In the genomic region with DNA sequence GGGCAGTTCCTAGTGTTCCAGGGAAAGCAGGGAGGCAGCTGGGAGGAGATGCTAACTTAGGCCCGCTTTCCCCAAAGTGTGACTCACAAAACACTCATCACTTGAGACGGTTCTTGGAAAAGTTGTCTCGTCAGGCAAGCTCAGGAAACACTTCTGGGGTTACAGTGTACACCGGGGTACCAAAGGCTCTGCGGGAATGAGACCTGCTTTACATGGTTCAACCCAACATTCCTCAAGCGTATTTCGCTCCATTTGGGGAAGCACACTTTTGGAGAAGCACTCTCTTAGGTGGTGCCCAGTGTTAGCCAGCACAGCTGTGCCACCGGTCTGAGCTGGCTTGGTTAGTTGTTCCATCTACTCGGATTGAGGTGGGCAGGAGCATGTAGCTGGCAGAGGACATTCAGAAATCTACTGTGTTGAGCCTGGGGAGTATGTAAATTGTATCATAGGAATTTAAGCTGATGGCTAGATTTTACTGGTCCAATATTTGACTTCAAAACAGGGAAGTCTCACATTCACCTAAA, we compare ENCODE assay signal across 9 cellular contexts. TPM values are rescaled to one million over a fixed set of nuclear protein-coding genes. Genes with fewer than 3 reads are reported as not detected.
DNase-seq lines count a peak whose midpoint lies in the region; ATAC-seq, FAIRE-seq and TF ChIP-seq lines count a peak whose summit lies in the region.
"Had no signal": no experiment of that assay in that cellular context is flagged by ENCODE, and none has a peak within 500 bp of the region (broad histone marks: within the 10 kb centered on the region; RNA-seq: fewer than 3 reads in every experiment).

No MANE protein-coding gene starts in this region.

- TF ChIP-seq RAD21 in K562 (CRISPR knock-in tag; conservative IDR thresholded peaks at IDR 0.05 in 1 of 2, IDR thresholded peaks at IDR 0.05 in 1 of 2), result no peak

- DNase-seq in HS-27A (ENCODE audit: low read depth) (peak; percentile 58), K562 (ENCODE audit: extremely low read depth in 1 of 4, low spot score in 3 of 4) (no peak), kidney tubule cell (ENCODE audit: low spot score) (peak; percentile 67), tibial artery (peak; percentile 9 to 63), Kasumi-1 (lab: John Stamatoyannopoulos, UW) (no peak), DMS79 (lab: John Stamatoyannopoulos, UW) (no peak), KG1 (lab: John Stamatoyannopoulos, UW) (no peak)
- DNase-seq: NCI-H446 treated with DMSO at 0.1 percent for 48 hours had no signal

- intact Hi-C loops in K562 (cut with micrococcal nuclease), result no loop called here
- intact Hi-C loops in tibial artery (cut with DNase I; ENCODE audit: low total_unique reads), result no loop called here

- BruUV-seq in K562 (replicated peaks; lab: Mats Ljungman, UMichigan), result no TSS peak

- TF ChIP-seq CTCF in K562 (IDR thresholded peaks at IDR 0.05 in 2 of 3, conservative IDR thresholded peaks at IDR 0.05 in 1 of 3; ENCODE audit: insufficient read depth in 2 of 3, low read depth in 1 of 3, low read length in 3 of 3), result no peak
- TF ChIP-seq CTCF in tibial artery (IDR thresholded peaks at IDR 0.05), result no peak

- POLR2A ChIA-PET in K562 (lab: Yijun Ruan, JAX), result interaction anchor here (2.1 kb wide), 1 partner anchor 13 kb away, joined by 7 read pairs; no protein-coding TSS in a partner anchor

- CTCF ChIA-PET in K562 (lab: Yijun Ruan, JAX; ENCODE audit: low intra/inter-chr PET ratio), result no interaction called here

- H3K27me3 ChIP-seq in K562 (ENCODE audit: control insufficient read depth in 2 of 2, insufficient read depth in 2 of 2, low read length in 2 of 2) (no peaks in the 10 kb centered on the region), tibial artery (no peaks in the 10 kb centered on the region)

- H3K4me1 ChIP-seq in K562 (replicated peaks in 1 of 2; ENCODE audit: control insufficient read depth in 2 of 2, insufficient read depth in 2 of 2, low read length in 2 of 2) (peaks cover 0 to 5% of the 10 kb centered on the region in 2 experiments; a peak in 4 of 5 replicates), tibial artery (peaks cover 0 to 69% (median 34%) of the 10 kb centered on the region in 4 donors)

- H3K9ac ChIP-seq in K562 (ENCODE audit: insufficient read depth in 1 of 2, low read depth in 2 of 2, low read length in 2 of 2), result no peak overlapping the region

- WGBS in K562 (ENCODE audit: insufficient coverage, low coverage, missing lambda C conversion rate), result 72% methylated on average over 9 of the region's 9 CpGs

- no peak for ATAC-seq in K562

- H3K4me2 ChIP-seq in K562 (ENCODE audit: insufficient read depth, low read length), result no peak overlapping the region

- no peak for TF ChIP-seq EP300 in K562 (IDR thresholded peaks at IDR 0.05; ENCODE audit: low read length)

- H3K9me1 ChIP-seq in K562 (ENCODE audit: control insufficient read depth, insufficient read depth, low read length), result peaks cover 4% of the 10 kb centered on the region

- no peak overlapping the region for H2AFZ ChIP-seq in K562 (ENCODE audit: low read depth, low read length)

- TF ChIP-seq POLR2A in K562 (conservative IDR thresholded peaks at IDR 0.05), result no peak

- H3K79me2 ChIP-seq in K562 (ENCODE audit: control insufficient read depth, insufficient read depth, low read length), result peaks cover 5% of the 10 kb centered on the region; the same call in 2 of the 3 replicates

- peaks cover 16% of the 10 kb centered on the region; the same call in 1 of the 2 replicates for H4K20me1 ChIP-seq in K562 (replicated peaks; ENCODE audit: control insufficient read depth, insufficient read depth, low read length)

- H3K27ac ChIP-seq in K562 (ENCODE audit: extremely low read depth, low read depth, low read length), result no peak overlapping the region
- peak overlapping the region in 1 of 2 donors; percentile 29 for H3K27ac ChIP-seq in tibial artery

- FAIRE-seq in K562 (lab: Jason Lieb, UNC), result no peak

- H3K36me3 ChIP-seq in K562 (ENCODE audit: control insufficient read depth, insufficient read depth, low read length) (peaks cover 60% of the 10 kb centered on the region; the same call in 2 of the 3 replicates), tibial artery (peaks cover 46 to 75% (median 60%) of the 10 kb centered on the region in 3 donors)

- no peaks in the 10 kb centered on the region for H3K9me3 ChIP-seq in K562 (replicated peaks; ENCODE audit: control insufficient read depth, insufficient read depth, low read depth, low read length)
- H3K9me3 ChIP-seq in tibial artery, result no peaks in the 10 kb centered on the region
- H3K9me3 ChIP-seq: mucosa of descending colon had no signal

- in situ Hi-C loops in K562 (cut with MboI), result no loop called here

- H3K4me3 ChIP-seq in K562 (no peak overlapping the region), tibial artery (no peak overlapping the region)
- H3K4me3 ChIP-seq: mucosa of descending colon had no signal

TF ChIP-seq in K562, 482 proteins besides CTCF, POLR2A, EP300 and RAD21:
- TF ChIP-seq ZNF12 (CRISPR knock-in tag; IDR thresholded peaks at IDR 0.05) (no peak), FOSL1 (tag; conservative IDR thresholded peaks at IDR 0.05) (peak; percentile 79), RBM15 (IDR thresholded peaks at IDR 0.05; ENCODE audit: insufficient read depth, low read length) (no peak)
TF ChIP-seq in K562: peak in this region for 1.

RNA-seq across cellular contexts. Expression of a gene that starts 34.8 kb away (rescaled TPM):
- total RNA-seq in K562 (2011; cell fraction: chromatin; rRNA removed; ENCODE audit: low replicate concordance), result 14.7 and 14.9 TPM in 2 replicates
- 17.9 and 22.7 TPM in 2 replicates for total RNA-seq in K562 (2011; cell fraction: nucleolus; rRNA removed)
- total RNA-seq in K562 (2011; cell fraction: nucleoplasm; rRNA removed), result 32.8 and 52.0 TPM in 2 replicates
- total RNA-seq in K562 (2014; rRNA removed), result 7.1 and 8.7 TPM in 2 replicates
- total RNA-seq in K562 (2014; rRNA removed; fragmentation: Illumina TruSeq; extraction: Trizol), result 4.4 and 4.8 TPM in 2 replicates
- 3.7 and 4.1 TPM in 2 replicates for total RNA-seq in K562 (2015; rRNA removed; fragmentation: Illumina TruSeq; extraction: Trizol)
- 22.0 and 26.8 TPM in 2 replicates for total RNA-seq in K562 (2021)
- polyA plus RNA-seq in K562 (2011; rRNA removed), result 9.6 and 10.1 TPM in 2 replicates
- 13.7 and 14.3 TPM in 2 replicates for polyA plus RNA-seq in K562 (2011; cell fraction: cytosol; rRNA removed)
- polyA plus RNA-seq in K562 (2011; cell fraction: nucleus; rRNA removed), result 5.3 and 6.6 TPM in 2 replicates
- polyA plus RNA-seq in K562 (2012), result 16.9 and 32.7 TPM in 2 replicates
- 21.4 and 23.8 TPM in 2 replicates for polyA plus RNA-seq in K562 (2014; fragmentation: Illumina TruSeq; extraction: Trizol)
- 1 to 10 TPM; 5.2 to 6.0 TPM for polyA plus RNA-seq in K562 (2014; fragmentation: Nextera tagmentation; extraction: Ambion mirVana)
- polyA plus RNA-seq in K562 (2014; rRNA removed), result 10.7 and 13.2 TPM in 2 replicates
- polyA minus RNA-seq in K562 (2011; rRNA and poly(A)+ RNA removed), result 16.0 and 18.9 TPM in 2 replicates
- 15.1 and 15.4 TPM in 2 replicates for polyA minus RNA-seq in K562 (2011; cell fraction: cytosol; rRNA and poly(A)+ RNA removed)
- polyA minus RNA-seq in K562 (2011; cell fraction: nucleus; rRNA and poly(A)+ RNA removed), result 3.9 and 4.0 TPM in 2 replicates

RNA-seq across cellular contexts. Expression of a gene that starts 55.8 kb away (rescaled TPM):
- 8.0 and 11.2 TPM in 2 replicates for total RNA-seq in K562 (2011; cell fraction: chromatin; rRNA removed; ENCODE audit: low replicate concordance)
- total RNA-seq in K562 (2011; cell fraction: nucleolus; rRNA removed), result 5.5 and 6.1 TPM in 2 replicates
- 10.1 and 13.2 TPM in 2 replicates for total RNA-seq in K562 (2011; cell fraction: nucleoplasm; rRNA removed)
- total RNA-seq in K562 (2014; rRNA removed) (16.0 and 17.0 TPM in 2 replicates), K562 (2014; rRNA removed; fragmentation: Illumina TruSeq; extraction: Trizol) (33.4 and 35.9 TPM in 2 replicates), K562 (2015; rRNA removed; fragmentation: Illumina TruSeq; extraction: Trizol) (27.6 and 28.2 TPM in 2 replicates), K562 (2021) (19.1 and 21.7 TPM in 2 replicates)
- polyA plus RNA-seq in K562 (2011; rRNA removed) (15.3 and 20.7 TPM in 2 replicates), K562 (2014; fragmentation: Illumina TruSeq; extraction: Trizol) (16.6 and 17.9 TPM in 2 replicates), K562 (2014; fragmentation: Nextera tagmentation; extraction: Ambion mirVana) (10 to 100 TPM; 20.5 to 23.9 TPM), K562 (2014; rRNA removed) (13.2 and 15.0 TPM in 2 replicates)
- 6.5 and 9.6 TPM in 2 replicates for polyA plus RNA-seq in K562 (2011; cell fraction: cytosol; rRNA removed)
- polyA plus RNA-seq in K562 (2011; cell fraction: nucleus; rRNA removed), result 3.6 and 4.4 TPM in 2 replicates
- polyA plus RNA-seq in K562 (2012), result 7.4 and 14.3 TPM in 2 replicates
- 33.3 and 40.4 TPM in 2 replicates for polyA minus RNA-seq in K562 (2011; rRNA and poly(A)+ RNA removed)
- 10.6 and 16.2 TPM in 2 replicates for polyA minus RNA-seq in K562 (2011; cell fraction: cytosol; rRNA and poly(A)+ RNA removed)
- polyA minus RNA-seq in K562 (2011; cell fraction: nucleus; rRNA and poly(A)+ RNA removed), result 3.2 and 6.1 TPM in 2 replicates

Comparison
In these comparisons a context has a peak if more than half of its experiments do, and no peak if none do; other contexts are left out.
1. DNase-seq: peak in HS-27A (single experiment), kidney tubule cell (single experiment) and tibial artery (2 of 2); none in K562 (0 of 4), Kasumi-1 (0 of 2), DMS79 (single experiment) and KG1 (single experiment).